ENCODE assay signal across 1 cellular context in the genomic region with DNA sequence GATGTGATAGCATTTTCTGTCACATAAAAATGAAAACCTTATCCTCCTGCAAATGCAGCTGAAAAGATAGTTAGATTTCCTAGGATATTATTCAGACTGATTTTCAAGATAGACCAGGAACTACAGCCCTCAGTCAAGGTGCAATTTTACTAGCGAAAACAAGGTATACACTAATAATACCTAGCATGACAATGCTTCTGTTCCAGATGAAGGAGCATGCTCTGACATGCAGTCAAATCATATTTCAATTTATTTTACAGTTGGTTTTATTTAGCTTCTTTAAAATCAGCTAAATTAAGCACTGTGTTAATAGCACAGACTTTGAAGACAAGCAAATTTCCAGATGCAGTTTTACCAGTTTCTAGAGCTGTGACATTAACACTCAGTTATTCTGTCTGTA.
TF ChIP-seq lines count a peak whose summit lies in the region.

No MANE protein-coding gene starts in this region.

TF ChIP-seq in HCT116, 20 proteins besides CTCF, POLR2A, EP300 and RAD21 (continued from another document):
- TF ChIP-seq, protein P1, sequence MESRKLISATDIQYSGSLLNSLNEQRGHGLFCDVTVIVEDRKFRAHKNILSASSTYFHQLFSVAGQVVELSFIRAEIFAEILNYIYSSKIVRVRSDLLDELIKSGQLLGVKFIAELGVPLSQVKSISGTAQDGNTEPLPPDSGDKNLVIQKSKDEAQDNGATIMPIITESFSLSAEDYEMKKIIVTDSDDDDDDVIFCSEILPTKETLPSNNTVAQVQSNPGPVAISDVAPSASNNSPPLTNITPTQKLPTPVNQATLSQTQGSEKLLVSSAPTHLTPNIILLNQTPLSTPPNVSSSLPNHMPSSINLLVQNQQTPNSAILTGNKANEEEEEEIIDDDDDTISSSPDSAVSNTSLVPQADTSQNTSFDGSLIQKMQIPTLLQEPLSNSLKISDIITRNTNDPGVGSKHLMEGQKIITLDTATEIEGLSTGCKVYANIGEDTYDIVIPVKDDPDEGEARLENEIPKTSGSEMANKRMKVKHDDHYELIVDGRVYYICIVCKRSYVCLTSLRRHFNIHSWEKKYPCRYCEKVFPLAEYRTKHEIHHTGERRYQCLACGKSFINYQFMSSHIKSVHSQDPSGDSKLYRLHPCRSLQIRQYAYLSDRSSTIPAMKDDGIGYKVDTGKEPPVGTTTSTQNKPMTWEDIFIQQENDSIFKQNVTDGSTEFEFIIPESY (IDR thresholded peaks at IDR 0.05; ENCODE audit: extremely low read depth, insufficient replicate concordance, low read length), result no peak
- TF ChIP-seq EZH2 (IDR thresholded peaks at IDR 0.05) (no peak), JUND (IDR thresholded peaks at IDR 0.05) (no peak), POLR2AphosphoS5 (IDR thresholded peaks at IDR 0.05; ENCODE audit: low read depth, low read length) (no peak), EZH2phosphoT487 (IDR thresholded peaks at IDR 0.05; ENCODE audit: borderline replicate concordance) (no peak)
